ENCODE assay signal across 17 cellular contexts in genomic region chr2:174574657-174575056, GRCh38. TPM values are rescaled to one million over a fixed set of nuclear protein-coding genes. Genes with fewer than 3 reads are reported as not detected.
A peak's percentile ranks its signal among the peaks of the same experiment; 100 is the strongest.
DNase-seq lines count a peak whose midpoint lies in the region; ATAC-seq and TF ChIP-seq lines count a peak whose summit lies in the region.
"Had no signal": no experiment of that assay in that cellular context is flagged by ENCODE, and none has a peak within 500 bp of the region (broad histone marks: within the 10 kb centered on the region; RNA-seq: fewer than 3 reads in every experiment).

No MANE protein-coding gene starts in this region.

- no peak overlapping the region for H2AFZ ChIP-seq in PC-3 (ENCODE audit: low read length)

- H3K4me3 ChIP-seq in PC-3 (ENCODE audit: low read length): no peak overlapping the region
- H3K4me3 ChIP-seq: SK-N-MC had no signal

- H3K27me3 ChIP-seq in PC-3 (ENCODE audit: low read length): no peaks in the 10 kb centered on the region

- H4K20me1 ChIP-seq in PC-3 (ENCODE audit: low read length): no peaks in the 10 kb centered on the region

- H3K79me2 ChIP-seq in PC-3 (ENCODE audit: low read length): no peaks in the 10 kb centered on the region

- no TSS peak for BruUV-seq in PC-3 (replicated peaks; lab: Mats Ljungman, UMichigan)

- no peak overlapping the region for H3K27ac ChIP-seq in PC-3 (ENCODE audit: low read length)
- H3K27ac ChIP-seq: 22Rv1, SK-N-MC had no signal

- H3K4me1 ChIP-seq in PC-3 (ENCODE audit: insufficient read depth, low read length): no peaks in the 10 kb centered on the region

- no peak overlapping the region for H3K4me3 Mint-ChIP-seq in activated B cell treated with CpG ODN at 0.5 μM for 24 hours
- H3K4me3 Mint-ChIP-seq: brain had no signal

- no peaks in the 10 kb centered on the region for H3K9me3 Mint-ChIP-seq in activated B cell treated with CpG ODN at 0.5 μM for 24 hours
- H3K9me3 Mint-ChIP-seq: brain had no signal

- H3K36me3 Mint-ChIP-seq in activated B cell treated with CpG ODN at 0.5 μM for 24 hours (ENCODE audit: low read depth): peaks cover 97% of the 10 kb centered on the region

- POLR2A ChIA-PET in activated B cell treated with CpG ODN at 0.5 μM for 24 hours (lab: Charles Lee): interaction anchor here (1.0 kb wide), 1 partner anchor 109 kb away, joined by 4 read pairs; no protein-coding TSS in a partner anchor
- POLR2A ChIA-PET in PC-3 (lab: Charles Lee; ENCODE audit: unreplicated experiment): no interaction called here

- no peak overlapping the region for H3K4me2 ChIP-seq in PC-3 (ENCODE audit: low read length)

- no peaks in the 10 kb centered on the region for H3K27me3 Mint-ChIP-seq in activated B cell treated with CpG ODN at 0.5 μM for 24 hours

- no peaks in the 10 kb centered on the region for H3K9me2 ChIP-seq in PC-3 (replicated peaks; ENCODE audit: low read length)

- peak overlapping the region; percentile 25 for H3K27ac Mint-ChIP-seq in activated B cell treated with CpG ODN at 0.5 μM for 24 hours
- H3K27ac Mint-ChIP-seq: brain had no signal

- no peak overlapping the region for H3K9ac ChIP-seq in PC-3 (ENCODE audit: low read length)

- H3K36me3 ChIP-seq in PC-3 (ENCODE audit: low read depth, low read length): no peaks in the 10 kb centered on the region

- TF ChIP-seq CTCF in activated B cell treated with CpG ODN at 0.5 μM for 24 hours (IDR thresholded peaks at IDR 0.05) (no peak), PC-3 (conservative IDR thresholded peaks at IDR 0.05; ENCODE audit: low read depth, low read length) (no peak)

- no peak for ATAC-seq in activated B cell treated with CpG ODN at 0.5 μM for 24 hours (ENCODE audit: low read depth)
- ATAC-seq in left lobe of liver: peak; percentile 84
- no peak for ATAC-seq in PC-3
- ATAC-seq: left colon had no signal

- DNase-seq in NCI-H1417 (lab: John Stamatoyannopoulos, UW): peak in 2 of 3 experiments; percentile 3 to 8
- no peak for DNase-seq in NCI-H1417 treated with DMSO at 0.1 percent for 48 hours (lab: John Stamatoyannopoulos, UW)
- DNase-seq in DMS53 (lab: John Stamatoyannopoulos, UW): peak; percentile 87
- no peak for DNase-seq in activated B cell treated with CpG ODN at 0.5 μM for 24 hours
- DNase-seq in left lobe of liver (ENCODE audit: low spot score): no peak
- DNase-seq in stimulated activated naive CD4-positive, alpha-beta T cell treated with Interleukin-2 at 50 U/mL for 16 hours (lab: John Stamatoyannopoulos, UW): no peak
- DNase-seq in PC-3: no peak
- DNase-seq in activated gamma-delta T cell (lab: John Stamatoyannopoulos, UW): no peak
- DNase-seq: activated CD4-positive, CD25-positive, alpha-beta regulatory T cell; activated T-cell treated with anti-CD3 and anti-CD28 coated beads, Interleukin-2, amount 50 U/mL, for 48 hours; COR-L47; left colon; NCI-H1105 treated with DMSO at 0.1 percent for 48 hours; small intestine had no signal

- intact Hi-C loops in activated B cell treated with CpG ODN at 0.5 μM for 24 hours (cut with micrococcal nuclease) (loop anchor here (5.0 to 10.0 kb wide), 2 partner anchors 43 to 590 kb away; partner anchors contain the start of gene ATF2), PC-3 (cut with micrococcal nuclease) (no loop called here)

- no peaks in the 10 kb centered on the region for H3F3A ChIP-seq in PC-3 (ENCODE audit: low read length, unreplicated experiment)

- H3K4me1 Mint-ChIP-seq in activated B cell treated with CpG ODN at 0.5 μM for 24 hours: peaks cover 21% of the 10 kb centered on the region
- H3K4me1 Mint-ChIP-seq: brain had no signal

- H3K9me3 ChIP-seq in PC-3 (ENCODE audit: low read length): no peaks in the 10 kb centered on the region

- CTCF ChIA-PET in activated B cell treated with CpG ODN at 0.5 μM for 24 hours (lab: Charles Lee) (interaction anchor here (1.6 to 9.9 kb wide), 4 partner anchors 28 to 123 kb away, joined by 4 to 153 read pairs (median 72); no protein-coding TSS in a partner anchor), PC-3 (lab: Charles Lee) (no interaction called here)

RNA-seq across cellular contexts. Expression of gene WIPF1, which starts 22.9 kb away (rescaled TPM):
- total RNA-seq in activated B cell treated with CpG ODN at 0.5 μM for 24 hours: 293 TPM in 2 replicates
- 6.3 TPM for total RNA-seq in left lobe of liver
- total RNA-seq in PC-3 (2014; rRNA removed): 0.29 and 1.5 TPM in 2 replicates

Comparison
In these comparisons a context has a peak if more than half of its experiments do, and no peak if none do; other contexts are left out.
1. DNase-seq: peak in NCI-H1417 (2 of 3) and DMS53 (single experiment); none in NCI-H1417 treated with DMSO at 0.1 percent for 48 hours (single experiment), activated B cell treated with CpG ODN at 0.5 μM for 24 hours (single experiment), left lobe of liver (single experiment), stimulated activated naive CD4-positive, alpha-beta T cell treated with Interleukin-2 at 50 U/mL for 16 hours (single experiment), PC-3 (single experiment) and activated gamma-delta T cell (single experiment).
2. RNA of gene WIPF1, which starts 22.9 kb away (total RNA-seq): 293 TPM in activated B cell treated with CpG ODN at 0.5 μM for 24 hours; 6.3 TPM in left lobe of liver (single experiment) and 0.29 to 1.5 TPM in PC-3; every median in the first group is over 10 times any median in the second.